Comparison of ENCODE assay signal across 2 cellular contexts in the genomic region with DNA sequence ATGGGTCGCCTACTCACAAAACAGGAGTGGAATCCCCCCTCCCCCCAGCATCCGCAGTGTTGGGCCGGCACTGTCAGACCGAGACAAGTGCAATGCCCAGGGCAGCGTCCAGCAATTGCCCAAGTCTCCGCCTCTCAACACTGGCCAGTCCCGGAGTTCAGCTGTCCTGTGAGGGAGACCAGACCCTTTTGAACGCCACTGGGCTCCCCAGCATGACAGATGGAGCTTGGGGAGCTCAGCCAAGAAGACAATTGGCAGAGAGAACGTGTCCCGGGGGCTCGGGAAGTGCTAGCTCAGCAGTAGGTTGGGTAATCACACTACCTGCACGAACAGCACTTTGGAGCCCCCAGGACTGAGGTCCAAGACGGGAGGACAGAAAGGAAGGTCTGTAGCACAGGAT.
A peak's percentile ranks its signal among the peaks of the same experiment; 100 is the strongest.
TF ChIP-seq lines count a peak whose summit lies in the region.

No MANE protein-coding gene starts in this region.

TF ChIP-seq in WTC11, 78 proteins besides CTCF, POLR2A, EP300 and RAD21:
- TF ChIP-seq, protein P1, sequence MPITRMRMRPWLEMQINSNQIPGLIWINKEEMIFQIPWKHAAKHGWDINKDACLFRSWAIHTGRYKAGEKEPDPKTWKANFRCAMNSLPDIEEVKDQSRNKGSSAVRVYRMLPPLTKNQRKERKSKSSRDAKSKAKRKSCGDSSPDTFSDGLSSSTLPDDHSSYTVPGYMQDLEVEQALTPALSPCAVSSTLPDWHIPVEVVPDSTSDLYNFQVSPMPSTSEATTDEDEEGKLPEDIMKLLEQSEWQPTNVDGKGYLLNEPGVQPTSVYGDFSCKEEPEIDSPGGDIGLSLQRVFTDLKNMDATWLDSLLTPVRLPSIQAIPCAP (CRISPR knock-in tag; IDR thresholded peaks at IDR 0.05), result no peak
- TF ChIP-seq, protein P2, sequence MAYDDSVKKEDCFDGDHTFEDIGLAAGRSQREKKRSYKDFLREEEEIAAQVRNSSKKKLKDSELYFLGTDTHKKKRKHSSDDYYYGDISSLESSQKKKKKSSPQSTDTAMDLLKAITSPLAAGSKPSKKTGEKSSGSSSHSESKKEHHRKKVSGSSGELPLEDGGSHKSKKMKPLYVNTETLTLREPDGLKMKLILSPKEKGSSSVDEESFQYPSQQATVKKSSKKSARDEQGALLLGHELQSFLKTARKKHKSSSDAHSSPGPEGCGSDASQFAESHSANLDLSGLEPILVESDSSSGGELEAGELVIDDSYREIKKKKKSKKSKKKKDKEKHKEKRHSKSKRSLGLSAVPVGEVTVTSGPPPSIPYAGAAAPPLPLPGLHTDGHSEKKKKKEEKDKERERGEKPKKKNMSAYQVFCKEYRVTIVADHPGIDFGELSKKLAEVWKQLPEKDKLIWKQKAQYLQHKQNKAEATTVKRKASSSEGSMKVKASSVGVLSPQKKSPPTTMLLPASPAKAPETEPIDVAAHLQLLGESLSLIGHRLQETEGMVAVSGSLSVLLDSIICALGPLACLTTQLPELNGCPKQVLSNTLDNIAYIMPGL (CRISPR knock-in tag; IDR thresholded peaks at IDR 0.05), result no peak
- TF ChIP-seq TP53 (CRISPR knock-in tag; IDR thresholded peaks at IDR 0.05) (no peak), NR1H2 (CRISPR knock-in tag; IDR thresholded peaks at IDR 0.05) (no peak), ZNF396 (CRISPR knock-in tag; IDR thresholded peaks at IDR 0.05; ENCODE audit: borderline replicate concordance) (no peak), CBFB (CRISPR knock-in tag; IDR thresholded peaks at IDR 0.05; ENCODE audit: low read depth) (no peak), PRRX2 (CRISPR knock-in tag; IDR thresholded peaks at IDR 0.05) (no peak)
- TF ChIP-seq, protein P3, sequence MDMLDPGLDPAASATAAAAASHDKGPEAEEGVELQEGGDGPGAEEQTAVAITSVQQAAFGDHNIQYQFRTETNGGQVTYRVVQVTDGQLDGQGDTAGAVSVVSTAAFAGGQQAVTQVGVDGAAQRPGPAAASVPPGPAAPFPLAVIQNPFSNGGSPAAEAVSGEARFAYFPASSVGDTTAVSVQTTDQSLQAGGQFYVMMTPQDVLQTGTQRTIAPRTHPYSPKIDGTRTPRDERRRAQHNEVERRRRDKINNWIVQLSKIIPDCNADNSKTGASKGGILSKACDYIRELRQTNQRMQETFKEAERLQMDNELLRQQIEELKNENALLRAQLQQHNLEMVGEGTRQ (CRISPR knock-in tag; IDR thresholded peaks at IDR 0.05), result no peak
- TF ChIP-seq, protein P4, sequence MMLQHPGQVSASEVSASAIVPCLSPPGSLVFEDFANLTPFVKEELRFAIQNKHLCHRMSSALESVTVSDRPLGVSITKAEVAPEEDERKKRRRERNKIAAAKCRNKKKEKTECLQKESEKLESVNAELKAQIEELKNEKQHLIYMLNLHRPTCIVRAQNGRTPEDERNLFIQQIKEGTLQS (CRISPR knock-in tag; conservative IDR thresholded peaks at IDR 0.05), result no peak

TF ChIP-seq in HepG2, 621 proteins besides CTCF, POLR2A, EP300 and RAD21:
- TF ChIP-seq ZNF326 (CRISPR knock-in tag; IDR thresholded peaks at IDR 0.05; ENCODE audit: borderline replicate concordance) (no peak), ZNF747 (CRISPR knock-in tag; IDR thresholded peaks at IDR 0.05; ENCODE audit: borderline replicate concordance) (no peak), RBFOX2 (IDR thresholded peaks at IDR 0.05; ENCODE audit: low read depth, low read length) (peak; percentile 16; the same call in 1 of the 2 replicates)
- TF ChIP-seq, protein P5, sequence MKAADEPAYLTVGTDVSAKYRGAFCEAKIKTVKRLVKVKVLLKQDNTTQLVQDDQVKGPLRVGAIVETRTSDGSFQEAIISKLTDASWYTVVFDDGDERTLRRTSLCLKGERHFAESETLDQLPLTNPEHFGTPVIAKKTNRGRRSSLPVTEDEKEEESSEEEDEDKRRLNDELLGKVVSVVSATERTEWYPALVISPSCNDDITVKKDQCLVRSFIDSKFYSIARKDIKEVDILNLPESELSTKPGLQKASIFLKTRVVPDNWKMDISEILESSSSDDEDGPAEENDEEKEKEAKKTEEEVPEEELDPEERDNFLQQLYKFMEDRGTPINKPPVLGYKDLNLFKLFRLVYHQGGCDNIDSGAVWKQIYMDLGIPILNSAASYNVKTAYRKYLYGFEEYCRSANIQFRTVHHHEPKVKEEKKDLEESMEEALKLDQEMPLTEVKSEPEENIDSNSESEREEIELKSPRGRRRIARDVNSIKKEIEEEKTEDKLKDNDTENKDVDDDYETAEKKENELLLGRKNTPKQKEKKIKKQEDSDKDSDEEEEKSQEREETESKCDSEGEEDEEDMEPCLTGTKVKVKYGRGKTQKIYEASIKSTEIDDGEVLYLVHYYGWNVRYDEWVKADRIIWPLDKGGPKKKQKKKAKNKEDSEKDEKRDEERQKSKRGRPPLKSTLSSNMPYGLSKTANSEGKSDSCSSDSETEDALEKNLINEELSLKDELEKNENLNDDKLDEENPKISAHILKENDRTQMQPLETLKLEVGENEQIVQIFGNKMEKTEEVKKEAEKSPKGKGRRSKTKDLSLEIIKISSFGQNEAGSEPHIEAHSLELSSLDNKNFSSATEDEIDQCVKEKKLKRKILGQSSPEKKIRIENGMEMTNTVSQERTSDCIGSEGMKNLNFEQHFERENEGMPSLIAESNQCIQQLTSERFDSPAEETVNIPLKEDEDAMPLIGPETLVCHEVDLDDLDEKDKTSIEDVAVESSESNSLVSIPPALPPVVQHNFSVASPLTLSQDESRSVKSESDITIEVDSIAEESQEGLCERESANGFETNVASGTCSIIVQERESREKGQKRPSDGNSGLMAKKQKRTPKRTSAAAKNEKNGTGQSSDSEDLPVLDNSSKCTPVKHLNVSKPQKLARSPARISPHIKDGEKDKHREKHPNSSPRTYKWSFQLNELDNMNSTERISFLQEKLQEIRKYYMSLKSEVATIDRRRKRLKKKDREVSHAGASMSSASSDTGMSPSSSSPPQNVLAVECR (CRISPR knock-in tag; IDR thresholded peaks at IDR 0.05; ENCODE audit: borderline replicate concordance), result peak; percentile 27; the same call in 1 of the 2 replicates
